In the genomic region with DNA sequence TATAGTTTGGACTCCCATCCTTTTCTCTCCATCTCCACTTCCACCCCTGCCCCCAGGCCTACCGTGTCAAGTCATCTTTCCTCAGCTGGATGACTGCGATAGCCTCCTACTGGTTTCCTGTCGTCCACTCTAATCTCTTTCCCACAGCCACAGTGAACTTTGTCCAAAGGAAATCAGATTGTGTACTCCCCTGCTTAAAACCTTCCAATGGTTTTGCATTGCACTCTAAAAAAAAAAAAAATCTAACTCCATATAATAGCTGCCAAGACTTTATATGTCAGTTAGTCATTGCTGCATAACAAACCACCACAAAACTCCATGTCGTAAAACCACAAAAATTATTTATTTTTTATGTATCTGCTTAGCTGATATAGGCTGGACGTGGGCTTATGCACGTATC, we compare ENCODE assay signal across 18 cellular contexts.
"Had no signal": no experiment of that assay in that cellular context is flagged by ENCODE, and none has a peak within 500 bp of the region (broad histone marks: within the 10 kb centered on the region; RNA-seq: fewer than 3 reads in every experiment).

No MANE protein-coding gene starts in this region.

- H3K4me1 ChIP-seq: body of pancreas, upper lobe of right lung had no signal

- H3K27ac ChIP-seq: body of pancreas, coronary artery, ovary, thoracic aorta, upper lobe of right lung had no signal

- H3K36me3 ChIP-seq: ovary, thoracic aorta, upper lobe of right lung had no signal

- DNase-seq: activated CD4-positive, alpha-beta T cell treated with anti-CD3 and anti-CD28 coated beads for 36 hours; activated CD8-positive, alpha-beta T cell treated with anti-CD3 and anti-CD28 coated beads for 36 hours; activated effector memory CD4-positive, alpha-beta T cell treated with Interleukin-2 at 50 U/mL for 16 hours; activated T-cell treated with anti-CD3 and anti-CD28 coated beads, Interleukin-2, amount 50 U/mL, for 4 hours; amniotic stem cell; body of pancreas; effector CD4-positive, alpha-beta T cell; foreskin fibroblast; kidney glomerular epithelial cell; ovary; stimulated activated CD4-positive, alpha-beta T cell treated with anti-CD3 and anti-CD28 coated beads, Interleukin-2, amount 100 ng/mL, for 24 hours; T-cell; T-helper 9 cell; upper lobe of right lung had no signal

- H3K27me3 ChIP-seq: body of pancreas, ovary, upper lobe of right lung had no signal

- H3K4me3 ChIP-seq: body of pancreas, coronary artery, lung, ovary, thoracic aorta, upper lobe of right lung had no signal

- ATAC-seq: activated CD4-positive, alpha-beta T cell treated with anti-CD3 and anti-CD28 coated beads for 36 hours; activated CD8-positive, alpha-beta T cell treated with anti-CD3 and anti-CD28 coated beads for 36 hours; activated T-cell treated with anti-CD3 and anti-CD28 coated beads, Interleukin-2, amount 50 U/mL, for 4 hours; body of pancreas; stimulated activated effector memory CD8-positive, alpha-beta T cell treated with anti-CD3 and anti-CD28 coated beads, Interleukin-12 subunit alpha, Interleukin-12 subunit beta, amount 100 ng/mL, for 72 hours; T-cell; upper lobe of right lung had no signal

- H3K9me3 ChIP-seq: body of pancreas, ovary, thoracic aorta, upper lobe of right lung had no signal
